11 cellular contexts compared by ENCODE assay signal in genomic region chr18:32802606-32803451, GRCh38. TPM values are rescaled to one million over a fixed set of nuclear protein-coding genes. Genes with fewer than 3 reads are reported as not detected.
DNase-seq lines count a peak whose midpoint lies in the region; ATAC-seq and TF ChIP-seq lines count a peak whose summit lies in the region.
"Had no signal": no experiment of that assay in that cellular context is flagged by ENCODE, and none has a peak within 500 bp of the region (broad histone marks: within the 10 kb centered on the region; RNA-seq: fewer than 3 reads in every experiment).

No MANE protein-coding gene starts in this region.

- no peaks in the 10 kb centered on the region for H3K36me3 Mint-ChIP-seq in activated naive CD8-positive, alpha-beta T cell treated with anti-CD3 and anti-CD28 coated beads, Interleukin-2, amount 50 U/mL, for 24 hours (ENCODE audit: low read depth)
- H3K36me3 Mint-ChIP-seq in activated naive CD8-positive, alpha-beta T cell treated with anti-CD3 and anti-CD28 coated beads for 36 hours: peaks cover 2% of the 10 kb centered on the region
- no peaks in the 10 kb centered on the region for H3K36me3 Mint-ChIP-seq in IgD-negative memory B cell
- peaks cover 2 to 5% of the 10 kb centered on the region in 2 donors for H3K36me3 Mint-ChIP-seq in stimulated activated naive B cell treated with anti-CD40 and anti-IgM and Interleukin-4, amounts not matched to agents 10 μg/mL and 1 μg/mL and 100 μg/mL, for 72 hours

- H3K27ac ChIP-seq in upper lobe of left lung: no peak overlapping the region
- H3K27ac ChIP-seq: esophagus squamous epithelium had no signal

- H3K27me3 Mint-ChIP-seq in activated naive CD8-positive, alpha-beta T cell treated with anti-CD3 and anti-CD28 coated beads, Interleukin-2, amount 50 U/mL, for 24 hours: no peaks in the 10 kb centered on the region
- H3K27me3 Mint-ChIP-seq in activated naive CD8-positive, alpha-beta T cell treated with anti-CD3 and anti-CD28 coated beads for 36 hours: no peaks in the 10 kb centered on the region
- H3K27me3 Mint-ChIP-seq in IgD-negative memory B cell: no peaks in the 10 kb centered on the region
- no peaks in the 10 kb centered on the region for H3K27me3 Mint-ChIP-seq in stimulated activated naive B cell treated with anti-CD40 and anti-IgM and Interleukin-4, amounts not matched to agents 10 μg/mL and 1 μg/mL and 100 μg/mL, for 72 hours

- peaks cover 12% of the 10 kb centered on the region for H3K4me1 Mint-ChIP-seq in activated naive CD8-positive, alpha-beta T cell treated with anti-CD3 and anti-CD28 coated beads, Interleukin-2, amount 50 U/mL, for 24 hours
- H3K4me1 Mint-ChIP-seq in activated naive CD8-positive, alpha-beta T cell treated with anti-CD3 and anti-CD28 coated beads for 36 hours: no peaks in the 10 kb centered on the region
- peaks cover 34 to 41% (median 40%) of the 10 kb centered on the region in 3 donors for H3K4me1 Mint-ChIP-seq in IgD-negative memory B cell
- peaks cover 34 to 50% of the 10 kb centered on the region in 2 donors for H3K4me1 Mint-ChIP-seq in stimulated activated naive B cell treated with anti-CD40 and anti-IgM and Interleukin-4, amounts not matched to agents 10 μg/mL and 1 μg/mL and 100 μg/mL, for 72 hours

- H3K9me3 ChIP-seq in upper lobe of left lung: no peaks in the 10 kb centered on the region
- H3K9me3 ChIP-seq: SK-N-SH had no signal

- H3K9me3 Mint-ChIP-seq in activated naive CD8-positive, alpha-beta T cell treated with anti-CD3 and anti-CD28 coated beads, Interleukin-2, amount 50 U/mL, for 24 hours: peaks cover 3% of the 10 kb centered on the region
- H3K9me3 Mint-ChIP-seq in activated naive CD8-positive, alpha-beta T cell treated with anti-CD3 and anti-CD28 coated beads for 36 hours: peaks cover 4% of the 10 kb centered on the region
- peaks cover 0 to 1% (median 0%) of the 10 kb centered on the region in 3 donors for H3K9me3 Mint-ChIP-seq in IgD-negative memory B cell
- H3K9me3 Mint-ChIP-seq in stimulated activated naive B cell treated with anti-CD40 and anti-IgM and Interleukin-4, amounts not matched to agents 10 μg/mL and 1 μg/mL and 100 μg/mL, for 72 hours: peaks cover 2 to 4% of the 10 kb centered on the region in 2 donors

- TF ChIP-seq CTCF in upper lobe of left lung (IDR thresholded peaks at IDR 0.05): no peak

- no peaks in the 10 kb centered on the region for H3K4me1 ChIP-seq in upper lobe of left lung
- H3K4me1 ChIP-seq: esophagus squamous epithelium had no signal

- 71 to 75% methylated on average over 8 of the region's 8 CpGs for WGBS in upper lobe of left lung, 2 donors

- no peaks in the 10 kb centered on the region for H3K27me3 ChIP-seq in upper lobe of left lung
- H3K27me3 ChIP-seq: esophagus squamous epithelium had no signal

- no peaks in the 10 kb centered on the region for H3K36me3 ChIP-seq in upper lobe of left lung
- H3K36me3 ChIP-seq: esophagus squamous epithelium had no signal

- ATAC-seq in activated naive CD8-positive, alpha-beta T cell treated with anti-CD3 and anti-CD28 coated beads, Interleukin-2, amount 50 U/mL, for 24 hours: no peak
- peak; percentile 63 for ATAC-seq in HG02870 (IDR thresholded peaks at IDR 0.05; ENCODE audit: unreplicated experiment)
- ATAC-seq in stimulated activated naive B cell treated with anti-CD40 and anti-IgM and Interleukin-4, amounts not matched to agents 10 μg/mL and 1 μg/mL and 100 μg/mL, for 72 hours (replicated peaks): peak; percentile 46 to 51
- no peak for ATAC-seq in upper lobe of left lung (ENCODE audit: low FRiP score in 2 of 2)

- no peak for TF ChIP-seq POLR2A in upper lobe of left lung (IDR thresholded peaks at IDR 0.05)

- no peak for TF ChIP-seq EP300 in upper lobe of left lung (IDR thresholded peaks at IDR 0.05)

- DNase-seq in activated naive CD8-positive, alpha-beta T cell treated with anti-CD3 and anti-CD28 coated beads, Interleukin-2, amount 50 U/mL, for 24 hours: no peak
- no peak for DNase-seq in activated naive CD8-positive, alpha-beta T cell treated with anti-CD3 and anti-CD28 coated beads for 36 hours
- DNase-seq in stimulated activated naive B cell treated with anti-CD40 and anti-IgM and Interleukin-4, amounts not matched to agents 10 μg/mL and 1 μg/mL and 100 μg/mL, for 72 hours: peak; percentile 2
- no peak for DNase-seq in activated CD4-positive, alpha-beta T cell treated with anti-CD3 and anti-CD28 coated beads, Interleukin-2, amount 50 U/mL, for 1 hour
- DNase-seq in upper lobe of left lung: no peak
- no peak for DNase-seq in NK-92 (lab: John Stamatoyannopoulos, UW; ENCODE audit: unreplicated experiment)
- DNase-seq: 8988T, esophagus squamous epithelium, SK-N-SH had no signal

- H3K4me3 ChIP-seq in upper lobe of left lung: no peak overlapping the region
- H3K4me3 ChIP-seq: esophagus squamous epithelium had no signal

- peak overlapping the region; percentile 9 for H3K27ac Mint-ChIP-seq in activated naive CD8-positive, alpha-beta T cell treated with anti-CD3 and anti-CD28 coated beads, Interleukin-2, amount 50 U/mL, for 24 hours
- no peak overlapping the region for H3K27ac Mint-ChIP-seq in activated naive CD8-positive, alpha-beta T cell treated with anti-CD3 and anti-CD28 coated beads for 36 hours
- peak overlapping the region; percentile 89 to 98 (median 97) for H3K27ac Mint-ChIP-seq in IgD-negative memory B cell
- peak overlapping the region; percentile 93 for H3K27ac Mint-ChIP-seq in stimulated activated naive B cell treated with anti-CD40 and anti-IgM and Interleukin-4, amounts not matched to agents 10 μg/mL and 1 μg/mL and 100 μg/mL, for 72 hours

- no peak overlapping the region for H3K4me3 Mint-ChIP-seq in activated naive CD8-positive, alpha-beta T cell treated with anti-CD3 and anti-CD28 coated beads, Interleukin-2, amount 50 U/mL, for 24 hours
- H3K4me3 Mint-ChIP-seq in activated naive CD8-positive, alpha-beta T cell treated with anti-CD3 and anti-CD28 coated beads for 36 hours: no peak overlapping the region
- H3K4me3 Mint-ChIP-seq in IgD-negative memory B cell: peak overlapping the region; percentile 60 to 95 (median 82)
- H3K4me3 Mint-ChIP-seq in stimulated activated naive B cell treated with anti-CD40 and anti-IgM and Interleukin-4, amounts not matched to agents 10 μg/mL and 1 μg/mL and 100 μg/mL, for 72 hours: peak overlapping the region; percentile 62

RNA-seq across cellular contexts. Expression of gene KLHL14, which starts 30.0 kb away (rescaled TPM):
- total RNA-seq in activated naive CD8-positive, alpha-beta T cell treated with anti-CD3 and anti-CD28 coated beads for 36 hours: under 1 TPM; 0.19 to 0.20 TPM
- 22.5 TPM for polyA plus RNA-seq in IgD-negative memory B cell
- total RNA-seq in upper lobe of left lung: under 1 TPM in 3 of 6 donors, not detected in 3; 0.20 to 0.49 (median 0.44) TPM
- polyA plus RNA-seq: SK-N-SH had no signal

Comparison
In these comparisons a context has a peak if more than half of its experiments do, and no peak if none do; other contexts are left out.
1. ATAC-seq: peak in HG02870 (single experiment) and stimulated activated naive B cell treated with anti-CD40 and anti-IgM and Interleukin-4, amounts not matched to agents 10 μg/mL and 1 μg/mL and 100 μg/mL, for 72 hours (2 of 2); none in activated naive CD8-positive, alpha-beta T cell treated with anti-CD3 and anti-CD28 coated beads, Interleukin-2, amount 50 U/mL, for 24 hours (single experiment) and upper lobe of left lung (0 of 2).
2. H3K4me3 Mint-ChIP-seq: peak in IgD-negative memory B cell (4 of 4) and stimulated activated naive B cell treated with anti-CD40 and anti-IgM and Interleukin-4, amounts not matched to agents 10 μg/mL and 1 μg/mL and 100 μg/mL, for 72 hours (2 of 2); none in activated naive CD8-positive, alpha-beta T cell treated with anti-CD3 and anti-CD28 coated beads, Interleukin-2, amount 50 U/mL, for 24 hours (single experiment) and activated naive CD8-positive, alpha-beta T cell treated with anti-CD3 and anti-CD28 coated beads for 36 hours (single experiment).